In the genomic region with DNA sequence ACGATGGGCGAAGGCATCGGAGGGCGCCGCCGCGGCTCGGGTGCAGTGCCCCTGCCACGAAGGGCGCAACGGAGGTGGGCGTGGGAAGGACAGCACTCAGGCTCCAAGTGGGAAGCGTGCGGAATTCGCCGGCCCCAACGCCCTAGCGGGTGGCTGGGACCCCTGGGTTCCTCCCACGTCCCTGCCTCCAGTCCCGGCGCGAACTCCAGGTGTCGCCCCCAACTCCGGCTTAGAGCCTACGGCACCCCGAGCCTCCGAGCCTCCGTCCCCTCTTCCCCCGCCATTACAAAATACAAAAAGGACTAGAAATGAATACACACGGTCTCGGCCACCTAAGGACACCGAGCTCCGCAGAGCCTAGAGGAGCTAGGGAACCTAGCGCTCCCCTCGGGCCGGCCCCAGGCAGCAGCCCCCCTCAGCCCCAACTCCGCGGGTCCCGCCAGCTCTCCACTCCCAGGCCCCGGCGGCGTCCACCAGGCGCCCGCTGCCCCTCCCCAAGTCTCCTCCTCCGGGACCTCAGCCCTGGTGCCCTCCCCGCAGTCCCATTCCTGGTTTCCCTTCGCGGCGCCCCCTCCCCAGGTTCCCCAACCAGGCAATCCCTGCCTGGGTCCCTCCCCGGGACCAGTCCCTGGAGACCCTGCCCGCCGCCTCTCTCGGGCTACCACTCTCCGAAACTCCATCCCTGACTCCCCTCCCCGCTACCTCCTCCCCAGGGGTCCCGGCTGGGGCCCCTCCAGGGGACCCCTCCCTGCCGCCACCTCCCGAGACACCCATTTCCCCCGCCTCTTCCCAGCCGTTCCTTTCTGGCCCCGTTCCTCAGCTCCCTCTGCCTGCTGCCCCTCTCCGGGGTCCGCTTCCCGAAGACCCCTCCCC, we compare ENCODE assay signal across 9 cellular contexts. TPM values are rescaled to one million over a fixed set of nuclear protein-coding genes. Genes with fewer than 3 reads are reported as not detected.
A peak's percentile ranks its signal among the peaks of the same experiment; 100 is the strongest.
DNase-seq lines count a peak whose midpoint lies in the region; ATAC-seq, FAIRE-seq and TF ChIP-seq lines count a peak whose summit lies in the region.
"Had no signal": no experiment of that assay in that cellular context is flagged by ENCODE, and none has a peak within 500 bp of the region (broad histone marks: within the 10 kb centered on the region; RNA-seq: fewer than 3 reads in every experiment).

No MANE protein-coding gene starts in this region.

- H3K27ac Mint-ChIP-seq in activated T-cell treated with anti-CD3 and anti-CD28 coated beads, Interleukin-2, amount 50 U/mL, for 24 hours, result no peak overlapping the region

- no peak for FAIRE-seq in GM12892 (lab: Jason Lieb, UNC)

- peak overlapping the region; percentile 52 to 93 for H3K23ac ChIP-seq in mesenchymal stem cell (ENCODE audit: low read length in 2 of 2)

- no peak overlapping the region for H2AK5ac ChIP-seq in mesenchymal stem cell (ENCODE audit: low read length, severe bottlenecking)

- H2BK120ac ChIP-seq in mesenchymal stem cell (ENCODE audit: low read depth, low read length), result peak overlapping the region; percentile 43

- peak overlapping the region; percentile 89 for H2BK15ac ChIP-seq in mesenchymal stem cell (ENCODE audit: low read depth, poor library complexity, severe bottlenecking)

- H3K9me3 ChIP-seq in colonic mucosa (no peaks in the 10 kb centered on the region), mesenchymal stem cell (ENCODE audit: control insufficient read depth, low read length) (no peaks in the 10 kb centered on the region), upper lobe of left lung (no peaks in the 10 kb centered on the region)

- peak overlapping the region; percentile 9 for H2BK5ac ChIP-seq in mesenchymal stem cell (ENCODE audit: low read depth, low read length, poor library complexity, severe bottlenecking)

- no peak for DNase-seq in activated T-cell treated with anti-CD3 and anti-CD28 coated beads, Interleukin-2, amount 50 U/mL, for 24 hours
- no peak for DNase-seq in activated T-cell treated with anti-CD3 and anti-CD28 coated beads, Interleukin-2, amount 50 U/mL, for 48 hours
- DNase-seq in colonic mucosa (no peak), mesenchymal stem cell (peak; percentile 30), upper lobe of left lung (peak in 1 of 2 donors; percentile 80), GM12892 (ENCODE audit: insufficient read length) (no peak)
- DNase-seq: DND-41 had no signal

- no peaks in the 10 kb centered on the region for H3K36me3 ChIP-seq in colonic mucosa
- peaks cover 0 to 4% of the 10 kb centered on the region in 2 experiments for H3K36me3 ChIP-seq in mesenchymal stem cell (ENCODE audit: control insufficient read depth in 1 of 2, insufficient read depth in 2 of 2, low read depth in 1 of 2, low read length in 2 of 2)
- H3K36me3 ChIP-seq in upper lobe of left lung, result no peaks in the 10 kb centered on the region

- peak overlapping the region; percentile 56 for H4K91ac ChIP-seq in mesenchymal stem cell (ENCODE audit: low read length)

- H3K4me1 ChIP-seq in colonic mucosa (no peaks in the 10 kb centered on the region), mesenchymal stem cell (ENCODE audit: control insufficient read depth, insufficient read depth, low read depth, low read length) (peaks cover 13% of the 10 kb centered on the region), upper lobe of left lung (peaks cover 19 to 26% (median 22%) of the 10 kb centered on the region in 4 donors)

- peak overlapping the region; percentile 21 for H3K4me3 ChIP-seq in colonic mucosa
- H3K4me3 ChIP-seq in mesenchymal stem cell (ENCODE audit: insufficient read depth in 1 of 2, low read depth in 1 of 2, low read length in 2 of 2), result peak overlapping the region; percentile 78 to 79
- peak overlapping the region in 3 of 4 donors; percentile 36 to 50 (median 42) for H3K4me3 ChIP-seq in upper lobe of left lung

- H3K27ac ChIP-seq in colonic mucosa (no peak overlapping the region), mesenchymal stem cell (ENCODE audit: low read length, poor library complexity, severe bottlenecking) (no peak overlapping the region), upper lobe of left lung (no peak overlapping the region)

- peaks cover 2% of the 10 kb centered on the region for H3K9me3 Mint-ChIP-seq in activated T-cell treated with anti-CD3 and anti-CD28 coated beads, Interleukin-2, amount 50 U/mL, for 24 hours

- H3K9ac ChIP-seq in colonic mucosa (ENCODE audit: low read depth in 2 of 2, low read length in 2 of 2), result peak overlapping the region in 1 of 2 donors; percentile 63
- H3K9ac ChIP-seq in mesenchymal stem cell (ENCODE audit: low read length), result peak overlapping the region; percentile 80

- intact Hi-C loops in colonic mucosa (cut with DNase I), result no loop called here

- H3K4me3 Mint-ChIP-seq in activated T-cell treated with anti-CD3 and anti-CD28 coated beads, Interleukin-2, amount 50 U/mL, for 24 hours, result peak overlapping the region; percentile 51

- TF ChIP-seq POLR2A in upper lobe of left lung (IDR thresholded peaks at IDR 0.05) (no peak), GM12892 (IDR thresholded peaks at IDR 0.05; ENCODE audit: low read depth, low read length) (no peak)

- H3K79me1 ChIP-seq in mesenchymal stem cell (replicated peaks; ENCODE audit: low read length, poor library complexity, severe bottlenecking), result peaks cover 16% of the 10 kb centered on the region

- TF ChIP-seq CTCF in colonic mucosa (IDR thresholded peaks at IDR 0.05), result no peak
- no peak for TF ChIP-seq CTCF in upper lobe of left lung (IDR thresholded peaks at IDR 0.05)

- peaks cover 15% of the 10 kb centered on the region for H3K4me1 Mint-ChIP-seq in activated T-cell treated with anti-CD3 and anti-CD28 coated beads, Interleukin-2, amount 50 U/mL, for 24 hours (ENCODE audit: low read depth)

- peak overlapping the region; percentile 66 to 71 for H3K18ac ChIP-seq in mesenchymal stem cell (ENCODE audit: low read depth in 1 of 2, low read length in 2 of 2)

- H3K36me3 Mint-ChIP-seq in activated T-cell treated with anti-CD3 and anti-CD28 coated beads, Interleukin-2, amount 50 U/mL, for 24 hours (ENCODE audit: low read depth), result no peaks in the 10 kb centered on the region

- peak overlapping the region; percentile 36 for H2AFZ ChIP-seq in mesenchymal stem cell (ENCODE audit: low read depth, low read length)

- ATAC-seq in upper lobe of left lung (ENCODE audit: low FRiP score in 2 of 2), result peak; percentile 42 to 64
- ATAC-seq in HG03378 (IDR thresholded peaks at IDR 0.05; ENCODE audit: unreplicated experiment), result no peak
- ATAC-seq in GM21381 (IDR thresholded peaks at IDR 0.05; ENCODE audit: unreplicated experiment), result no peak

- no peak for TF ChIP-seq EP300 in upper lobe of left lung (IDR thresholded peaks at IDR 0.05)

- H2BK12ac ChIP-seq in mesenchymal stem cell (ENCODE audit: low read length in 2 of 2), result peak overlapping the region in 1 of 2 experiments; percentile 58

- H3K4ac ChIP-seq in mesenchymal stem cell (ENCODE audit: low read depth in 1 of 2, low read length in 2 of 2), result peak overlapping the region in 1 of 2 experiments; percentile 75

- peaks cover 40% of the 10 kb centered on the region for H3K27me3 ChIP-seq in colonic mucosa
- peaks cover 0 to 15% of the 10 kb centered on the region in 2 experiments for H3K27me3 ChIP-seq in mesenchymal stem cell (ENCODE audit: control insufficient read depth in 1 of 2, insufficient read depth in 1 of 2, low read length in 2 of 2)
- H3K27me3 ChIP-seq in upper lobe of left lung, result peaks cover 0 to 27% (median 11%) of the 10 kb centered on the region in 4 donors

- H3K4me2 ChIP-seq in mesenchymal stem cell (ENCODE audit: low read length, poor library complexity, severe bottlenecking), result peak overlapping the region; percentile 91

- WGBS in mesenchymal stem cell, result under 1% methylated on average over 64 of the region's 64 CpGs
- 2 to 4% methylated on average over 30 to 57 of the region's 64 CpGs for WGBS in upper lobe of left lung, 2 donors

- H3K27me3 Mint-ChIP-seq in activated T-cell treated with anti-CD3 and anti-CD28 coated beads, Interleukin-2, amount 50 U/mL, for 24 hours, result peaks cover 69% of the 10 kb centered on the region

- H3K14ac ChIP-seq in mesenchymal stem cell (ENCODE audit: low read length in 2 of 2), result peak overlapping the region in 1 of 2 experiments; percentile 32

- H4K8ac ChIP-seq in mesenchymal stem cell (ENCODE audit: low read length), result peak overlapping the region; percentile 80

RNA-seq across cellular contexts. Expression of a gene that starts 1.0 kb away (rescaled TPM):
- under 1 TPM in 1 of 2 donors, not detected in 1; 0.19 TPM for total RNA-seq in colonic mucosa
- polyA plus RNA-seq in mesenchymal stem cell (2013, experiment 1 of 2), result 0.35 TPM
- 0.27 TPM for polyA plus RNA-seq in mesenchymal stem cell (2013, experiment 2 of 2)
- under 1 TPM in 4 of 6 donors, not detected in 2; 0.11 to 0.39 (median 0.14) TPM for total RNA-seq in upper lobe of left lung
- polyA plus RNA-seq in GM12892 (2012; ENCODE audit: missing spikeins), result not detected

Comparison
In these comparisons a context has a peak if more than half of its experiments do, and no peak if none do; other contexts are left out.
1. H3K4me3 ChIP-seq: peak in every context shown above with its lines; median percentile 78 in mesenchymal stem cell; 42 in upper lobe of left lung; 21 in colonic mucosa.
2. ATAC-seq: peak in upper lobe of left lung (2 of 2); none in HG03378 (single experiment) and GM21381 (single experiment).